ENCODE assay signal across 30 cellular contexts in genomic region chr4:110155632-110156031, GRCh38. TPM values are rescaled to one million over a fixed set of nuclear protein-coding genes. Genes with fewer than 3 reads are reported as not detected.
A peak's percentile ranks its signal among the peaks of the same experiment; 100 is the strongest.
DNase-seq lines count a peak whose midpoint lies in the region; ATAC-seq and TF ChIP-seq lines count a peak whose summit lies in the region.
"Had no signal": no experiment of that assay in that cellular context is flagged by ENCODE, and none has a peak within 500 bp of the region (broad histone marks: within the 10 kb centered on the region; RNA-seq: fewer than 3 reads in every experiment).

No MANE protein-coding gene starts in this region.

- H3K4me3 ChIP-seq in HEK293 (ENCODE audit: low read depth, low read length) (no peak overlapping the region), astrocyte of the spinal cord (ENCODE audit: low read depth, low read length) (no peak overlapping the region), brain microvascular endothelial cell (ENCODE audit: low read depth, low read length) (no peak overlapping the region)
- H3K4me3 ChIP-seq: GM23338, heart right ventricle, left ventricle myocardium inferior, tibial artery had no signal

- H3K36me3 ChIP-seq in HEK293 (ENCODE audit: control insufficient read depth in 2 of 2, insufficient read depth in 1 of 2, low read length in 2 of 2) (no peaks in the 10 kb centered on the region), brain microvascular endothelial cell (replicated peaks) (no peaks in the 10 kb centered on the region)
- H3K36me3 ChIP-seq: heart right ventricle, left ventricle myocardium inferior, tibial artery had no signal

- H3K36me3 Mint-ChIP-seq in natural killer cell (no peaks in the 10 kb centered on the region), endothelial cell (ENCODE audit: low read depth, unreplicated experiment) (no peaks in the 10 kb centered on the region)
- peaks cover 4% of the 10 kb centered on the region for H3K36me3 Mint-ChIP-seq in T-helper 2 cell treated with Interferon-gamma antibody and Interleukin-4, amounts not matched to agents 5 μg/mL and 100 μg/mL, for 36 hours (ENCODE audit: low read depth)
- H3K36me3 Mint-ChIP-seq: activated naive CD4-positive, alpha-beta T cell treated with anti-CD3 and anti-CD28 coated beads, Interleukin-2, amount 50 U/mL, for 72 hours had no signal

- in situ Hi-C loops in astrocyte of the spinal cord (cut with HindIII; ENCODE audit: low sequenced_read_pairs), result no loop called here
- in situ Hi-C loops in brain microvascular endothelial cell (cut with HindIII; ENCODE audit: low pct_ligation_motif_present, low sequenced_read_pairs), result no loop called here

- ATAC-seq in natural killer cell, result no peak
- ATAC-seq: activated naive CD4-positive, alpha-beta T cell treated with anti-CD3 and anti-CD28 coated beads, Interleukin-2, amount 50 U/mL, for 72 hours; GM23338; heart right ventricle; PC-3; sciatic nerve; stimulated activated naive CD8-positive, alpha-beta T cell treated with anti-CD3 and anti-CD28 coated beads, Interleukin-15, amount 100 ng/mL, for 72 hours had no signal

- TF ChIP-seq CTCF in HEK293 (tag by site-specific recombination; IDR thresholded peaks at IDR 0.05), result no peak
- TF ChIP-seq CTCF in astrocyte of the spinal cord (IDR thresholded peaks at IDR 0.05; ENCODE audit: low read depth, low read length), result no peak
- no peak for TF ChIP-seq CTCF in natural killer cell (IDR thresholded peaks at IDR 0.05)
- TF ChIP-seq CTCF in brain microvascular endothelial cell (IDR thresholded peaks at IDR 0.05; ENCODE audit: low read depth, low read length, missing control alignments), result no peak
- no peak for TF ChIP-seq CTCF in endothelial cell (IDR thresholded peaks at IDR 0.05; ENCODE audit: unreplicated experiment)

- H3K27me3 Mint-ChIP-seq in natural killer cell (ENCODE audit: low read depth in 2 of 2), result no peaks in the 10 kb centered on the region
- no peaks in the 10 kb centered on the region for H3K27me3 Mint-ChIP-seq in T-helper 2 cell treated with Interferon-gamma antibody and Interleukin-4, amounts not matched to agents 5 μg/mL and 100 μg/mL, for 36 hours (ENCODE audit: low read depth)
- H3K27me3 Mint-ChIP-seq in endothelial cell (ENCODE audit: unreplicated experiment), result no peaks in the 10 kb centered on the region
- H3K27me3 Mint-ChIP-seq: central memory CD8-positive, alpha-beta T cell; stimulated activated naive CD8-positive, alpha-beta T cell treated with anti-CD3 and anti-CD28 coated beads, Interleukin-15, amount 100 ng/mL, for 72 hours had no signal

- H3K27ac ChIP-seq in HEK293 (ENCODE audit: extremely low read depth, low read depth, low read length) (no peak overlapping the region), brain microvascular endothelial cell (no peak overlapping the region)
- H3K27ac ChIP-seq: epithelial cell of prostate, heart right ventricle, left ventricle myocardium inferior, tibial artery had no signal

- CTCF ChIA-PET in HEK293 (lab: Yijun Ruan, JAX), result no interaction called here

- peak overlapping the region; percentile 50 for H3K4me3 Mint-ChIP-seq in natural killer cell
- H3K4me3 Mint-ChIP-seq in T-helper 2 cell treated with Interferon-gamma antibody and Interleukin-4, amounts not matched to agents 5 μg/mL and 100 μg/mL, for 36 hours, result no peak overlapping the region
- no peak overlapping the region for H3K4me3 Mint-ChIP-seq in endothelial cell (ENCODE audit: unreplicated experiment)
- H3K4me3 Mint-ChIP-seq: activated B cell treated with CpG ODN at 0.5 μM for 24 hours; central memory CD8-positive, alpha-beta T cell; GM23338; nephron; stimulated activated naive CD8-positive, alpha-beta T cell treated with anti-CD3 and anti-CD28 coated beads, Interleukin-15, amount 100 ng/mL, for 72 hours had no signal

- POLR2A ChIA-PET in HEK293 (lab: Yijun Ruan, JAX), result no interaction called here

- peaks cover 34 to 38% of the 10 kb centered on the region in 2 donors for H3K4me1 Mint-ChIP-seq in natural killer cell
- H3K4me1 Mint-ChIP-seq in T-helper 2 cell treated with Interferon-gamma antibody and Interleukin-4, amounts not matched to agents 5 μg/mL and 100 μg/mL, for 36 hours (ENCODE audit: low read depth), result peaks cover 14% of the 10 kb centered on the region
- H3K4me1 Mint-ChIP-seq in endothelial cell (ENCODE audit: unreplicated experiment), result peaks cover 2% of the 10 kb centered on the region
- H3K4me1 Mint-ChIP-seq: activated B cell treated with CpG ODN at 0.5 μM for 24 hours; central memory CD8-positive, alpha-beta T cell; GM23338; stimulated activated naive CD8-positive, alpha-beta T cell treated with anti-CD3 and anti-CD28 coated beads, Interleukin-15, amount 100 ng/mL, for 72 hours had no signal

- peaks cover 9% of the 10 kb centered on the region for H3K4me1 ChIP-seq in HEK293 (ENCODE audit: control insufficient read depth, insufficient read depth, low read length)
- H3K4me1 ChIP-seq: heart right ventricle, left ventricle myocardium inferior, tibial artery had no signal

- no peaks in the 10 kb centered on the region for H3K27me3 ChIP-seq in brain microvascular endothelial cell (replicated peaks)
- H3K27me3 ChIP-seq: heart right ventricle, tibial artery had no signal

- intact Hi-C loops in natural killer cell (cut with micrococcal nuclease), result loop anchor here (2.0 kb wide), 1 partner anchor 41 kb away; no protein-coding TSS in a partner anchor

- H3K9me3 ChIP-seq in HEK293 (ENCODE audit: control insufficient read depth, insufficient read depth, low read depth, low read length), result no peaks in the 10 kb centered on the region
- H3K9me3 ChIP-seq: heart right ventricle, left ventricle myocardium inferior, tibial artery had no signal

- H3K9me3 Mint-ChIP-seq in natural killer cell (no peaks in the 10 kb centered on the region), endothelial cell (ENCODE audit: unreplicated experiment) (no peaks in the 10 kb centered on the region)
- H3K9me3 Mint-ChIP-seq in T-helper 2 cell treated with Interferon-gamma antibody and Interleukin-4, amounts not matched to agents 5 μg/mL and 100 μg/mL, for 36 hours, result no peaks in the 10 kb centered on the region
- H3K9me3 Mint-ChIP-seq: activated B cell treated with CpG ODN at 0.5 μM for 24 hours; activated naive CD4-positive, alpha-beta T cell treated with anti-CD3 and anti-CD28 coated beads, Interleukin-2, amount 50 U/mL, for 72 hours; central memory CD8-positive, alpha-beta T cell; GM23338; nephron; stimulated activated naive CD8-positive, alpha-beta T cell treated with anti-CD3 and anti-CD28 coated beads, Interleukin-15, amount 100 ng/mL, for 72 hours had no signal

- peak; percentile 10 for DNase-seq in Daoy (ENCODE audit: low read depth)
- peak; percentile 20 for DNase-seq in astrocyte of the spinal cord (ENCODE audit: low read depth, low spot score)
- no peak for DNase-seq in natural killer cell
- DNase-seq in T-helper 2 cell treated with Interferon-gamma antibody and Interleukin-4, amounts not matched to agents 5 μg/mL and 100 μg/mL, for 36 hours (ENCODE audit: low spot score), result no peak
- DNase-seq in iPS-NIHi11 (ENCODE audit: low spot score), result no peak
- DNase-seq in brain microvascular endothelial cell, result no peak
- DNase-seq in endothelial cell (ENCODE audit: low spot score), result no peak
- DNase-seq: activated B cell treated with CpG ODN at 0.5 μM for 24 hours; activated CD4-positive, alpha-beta T cell treated with anti-CD3 and anti-CD28 coated beads, Interleukin-2, amount 50 U/mL, for 4 hours; aorta; heart right ventricle; left ventricle myocardium inferior; midbrain; MM.1S; NCI-H1694 treated with DMSO at 0.1 percent for 48 hours; NCI-H748 treated with DMSO at 0.1 percent for 48 hours; PC-3; posterior cingulate gyrus; Right ventricle myocardium superior; stimulated activated CD4-positive, alpha-beta T cell treated with anti-CD3 and anti-CD28 coated beads, Interleukin-15, amount 100 ng/mL, for 24 hours; stimulated activated naive CD8-positive, alpha-beta T cell treated with anti-CD3 and anti-CD28 coated beads, Interleukin-15, amount 100 ng/mL, for 72 hours; T1000; tibial artery had no signal

- H3K27ac Mint-ChIP-seq in natural killer cell (peak overlapping the region; percentile 67 to 70), endothelial cell (ENCODE audit: unreplicated experiment) (no peak overlapping the region)
- H3K27ac Mint-ChIP-seq in T-helper 2 cell treated with Interferon-gamma antibody and Interleukin-4, amounts not matched to agents 5 μg/mL and 100 μg/mL, for 36 hours, result no peak overlapping the region
- H3K27ac Mint-ChIP-seq: activated B cell treated with CpG ODN at 0.5 μM for 24 hours; GM23338; stimulated activated naive CD8-positive, alpha-beta T cell treated with anti-CD3 and anti-CD28 coated beads, Interleukin-15, amount 100 ng/mL, for 72 hours had no signal

TF ChIP-seq in HEK293, 187 proteins besides CTCF, POLR2A, EP300 and RAD21 (continues in another document):
- TF ChIP-seq ZNF426 (tag by site-specific recombination; IDR thresholded peaks at IDR 0.05) (no peak), EGR2 (tag by site-specific recombination; IDR thresholded peaks at IDR 0.05; ENCODE audit: low read depth) (0 out of 2 replicates have a peak, but pooled peaks have one; percentile 36), ZNF335 (tag by site-specific recombination; conservative IDR thresholded peaks at IDR 0.05) (no peak), HOXC10 (CRISPR knock-in tag; IDR thresholded peaks at IDR 0.05) (no peak), ZNF404 (tag by site-specific recombination; IDR thresholded peaks at IDR 0.05) (no peak), OVOL3 (tag by site-specific recombination; IDR thresholded peaks at IDR 0.05) (no peak), GLIS1 (tag by site-specific recombination; IDR thresholded peaks at IDR 0.05) (0 out of 2 replicates have a peak, but pooled peaks have one; percentile 9), ZNF792 (tag by site-specific recombination; IDR thresholded peaks at IDR 0.05) (no peak), GLIS2 (tag by site-specific recombination; IDR thresholded peaks at IDR 0.05) (no peak)

RNA-seq across cellular contexts. Expression of gene ELOVL6, which starts 42.8 kb away (rescaled TPM):
- 3.9 and 11.9 TPM in 2 replicates for total RNA-seq in Daoy (2014; rRNA removed; shearing (Covaris generic))
- total RNA-seq in natural killer cell (10 to 100 TPM; 25.0 to 35.2 (median 30.9) TPM), endothelial cell (ENCODE audit: unreplicated experiment) (31.0 TPM)

Comparison
In these comparisons a context has a peak if more than half of its experiments do, and no peak if none do; other contexts are left out.
1. DNase-seq: peak in Daoy (single experiment) and astrocyte of the spinal cord (single experiment); none in natural killer cell (single experiment), T-helper 2 cell treated with Interferon-gamma antibody and Interleukin-4, amounts not matched to agents 5 μg/mL and 100 μg/mL, for 36 hours (single experiment), iPS-NIHi11 (single experiment), brain microvascular endothelial cell (single experiment) and endothelial cell (single experiment).
2. H3K27ac Mint-ChIP-seq: peak in natural killer cell (2 of 2); none in T-helper 2 cell treated with Interferon-gamma antibody and Interleukin-4, amounts not matched to agents 5 μg/mL and 100 μg/mL, for 36 hours (single experiment) and endothelial cell (single experiment).